ENCODE assay signal across 13 cellular contexts in genomic region chr11:96279421-96280290, GRCh38.
DNase-seq lines count a peak whose midpoint lies in the region; ATAC-seq and TF ChIP-seq lines count a peak whose summit lies in the region.
"Had no signal": no experiment of that assay in that cellular context is flagged by ENCODE, and none has a peak within 500 bp of the region (broad histone marks: within the 10 kb centered on the region; RNA-seq: fewer than 3 reads in every experiment).

No MANE protein-coding gene starts in this region.

- intact Hi-C loops in sciatic nerve (cut with DNase I): no loop called here

- no peak for TF ChIP-seq POLR2A in NB4 (IDR thresholded peaks at IDR 0.05; ENCODE audit: extremely low read depth, insufficient read length)

- TF ChIP-seq CTCF in NB4 (IDR thresholded peaks at IDR 0.05; ENCODE audit: low read depth, low read length): no peak
- TF ChIP-seq CTCF in choroid plexus epithelial cell (conservative IDR thresholded peaks at IDR 0.05; ENCODE audit: low read depth, low read length): no peak

- H3K4me3 ChIP-seq in NB4 (ENCODE audit: low read depth, low read length): no peak overlapping the region
- H3K4me3 ChIP-seq in choroid plexus epithelial cell (ENCODE audit: low read depth, low read length): no peak overlapping the region
- H3K4me3 ChIP-seq: heart right ventricle had no signal

- peak; percentile 39 for ATAC-seq in GM18909 (IDR thresholded peaks at IDR 0.05; ENCODE audit: poor library complexity, unreplicated experiment)
- ATAC-seq in sciatic nerve: peak; percentile 24
- ATAC-seq in GM18498 (IDR thresholded peaks at IDR 0.05; ENCODE audit: unreplicated experiment): no peak

- DNase-seq in NB4 (ENCODE audit: low read depth) (peak; percentile 20), choroid plexus epithelial cell (ENCODE audit: low read depth) (peak; percentile 67), sciatic nerve (ENCODE audit: low spot score) (no peak), T-helper 9 cell (no peak), NCI-H1930 (lab: John Stamatoyannopoulos, UW) (no peak), NCI-H1105 (lab: John Stamatoyannopoulos, UW) (no peak)
- DNase-seq: activated CD4-positive, alpha-beta T cell treated with anti-CD3 and anti-CD28 coated beads for 1 hour; GF-D8; heart right ventricle; NCI-H748 treated with DMSO at 0.1 percent for 48 hours; occipital lobe had no signal

Comparison
In these comparisons a context has a peak if more than half of its experiments do, and no peak if none do; other contexts are left out.
1. DNase-seq: peak in NB4 (single experiment) and choroid plexus epithelial cell (single experiment); none in sciatic nerve (single experiment), T-helper 9 cell (single experiment), NCI-H1930 (0 of 2) and NCI-H1105 (single experiment).